In genomic region chr10:66586897-66587679, GRCh38 we compare ENCODE assay signal across 21 cellular contexts.
A peak's percentile ranks its signal among the peaks of the same experiment; 100 is the strongest.
DNase-seq lines count a peak whose midpoint lies in the region; ATAC-seq and TF ChIP-seq lines count a peak whose summit lies in the region.
"Had no signal": no experiment of that assay in that cellular context is flagged by ENCODE, and none has a peak within 500 bp of the region (broad histone marks: within the 10 kb centered on the region; RNA-seq: fewer than 3 reads in every experiment).

No MANE protein-coding gene starts in this region.

- no peaks in the 10 kb centered on the region for H3K79me2 ChIP-seq in mesendoderm (ENCODE audit: control insufficient read depth, insufficient read depth, low read length)

- no peak overlapping the region for H3K56ac ChIP-seq in mesendoderm (ENCODE audit: low read length)

- no peak overlapping the region for H3K14ac ChIP-seq in neuronal stem cell (ENCODE audit: low read length)

- no peak overlapping the region for H2AFZ ChIP-seq in neuronal stem cell (ENCODE audit: low read length)
- H2AFZ ChIP-seq: PC-9 had no signal

- no peak overlapping the region for H2BK120ac ChIP-seq in neuronal stem cell (ENCODE audit: low read depth, low read length)
- H2BK120ac ChIP-seq in mesendoderm (ENCODE audit: low read depth, low read length): no peak overlapping the region

- no peaks in the 10 kb centered on the region for H3K9me3 ChIP-seq in neuronal stem cell (replicated peaks in 1 of 2; ENCODE audit: control insufficient read depth in 2 of 2, insufficient read depth in 1 of 2, low read depth in 1 of 2, low read length in 2 of 2)

- H4K8ac ChIP-seq in neuronal stem cell (ENCODE audit: low read depth, low read length) (no peak overlapping the region), mesendoderm (ENCODE audit: low read depth, low read length) (no peak overlapping the region)

- WGBS in neuronal stem cell (ENCODE audit: extremely low coverage in 2 of 2, insufficient read length in 2 of 2, insufficient replicate concordance in 1 of 2), 2 donors: no CpG with 5 or more reads among the region's 4 CpGs
- WGBS in mesendoderm (ENCODE audit: extremely low coverage, insufficient coverage, low lambda C conversion rate): no CpG with 5 or more reads among the region's 4 CpGs

- H3K27me3 ChIP-seq in neuronal stem cell (ENCODE audit: control insufficient read depth in 3 of 3, insufficient read depth in 3 of 3, low read depth in 1 of 3, low read length in 3 of 3): no peaks in the 10 kb centered on the region
- no peaks in the 10 kb centered on the region for H3K27me3 ChIP-seq in mesendoderm (ENCODE audit: insufficient read depth, low read length, poor library complexity)

- H3K4ac ChIP-seq in neuronal stem cell (ENCODE audit: low read length) (no peak overlapping the region), mesendoderm (ENCODE audit: low read depth, low read length) (no peak overlapping the region)

- peak; percentile 43 for ATAC-seq in GM19324 (IDR thresholded peaks at IDR 0.05; ENCODE audit: low FRiP score, unreplicated experiment)
- no peak for ATAC-seq in GM21423 (IDR thresholded peaks at IDR 0.05; ENCODE audit: unreplicated experiment)

- in situ Hi-C loops in astrocyte of the spinal cord (cut with HindIII; ENCODE audit: low sequenced_read_pairs): no loop called here

- H2BK5ac ChIP-seq in neuronal stem cell (ENCODE audit: low read length): no peak overlapping the region
- H2BK5ac ChIP-seq in mesendoderm (ENCODE audit: low read length): no peak overlapping the region

- TF ChIP-seq CTCF in astrocyte of the spinal cord (IDR thresholded peaks at IDR 0.05; ENCODE audit: low read depth, low read length): no peak

- H2BK12ac ChIP-seq in neuronal stem cell (ENCODE audit: low read length): no peak overlapping the region

- H3K4me1 ChIP-seq in neuronal stem cell (ENCODE audit: control insufficient read depth in 2 of 2, insufficient read depth in 1 of 2, low read depth in 1 of 2, low read length in 2 of 2) (no peaks in the 10 kb centered on the region), mesendoderm (ENCODE audit: control insufficient read depth, low read depth, low read length) (no peaks in the 10 kb centered on the region)

- H3K23ac ChIP-seq in neuronal stem cell (ENCODE audit: low read depth, low read length, poor library complexity) (no peak overlapping the region), mesendoderm (ENCODE audit: low read length) (no peak overlapping the region)

- H3K4me3 ChIP-seq in astrocyte of the spinal cord (ENCODE audit: low read depth, low read length) (no peak overlapping the region), neuronal stem cell (ENCODE audit: low read length in 2 of 2) (no peak overlapping the region), mesendoderm (ENCODE audit: low read length) (no peak overlapping the region)
- H3K4me3 ChIP-seq: PC-9 had no signal

- H3K36me3 ChIP-seq in neuronal stem cell (replicated peaks in 1 of 2; ENCODE audit: control insufficient read depth in 2 of 2, insufficient read depth in 2 of 2, low read length in 2 of 2): no peaks in the 10 kb centered on the region
- no peaks in the 10 kb centered on the region for H3K36me3 ChIP-seq in mesendoderm (ENCODE audit: control insufficient read depth, insufficient read depth, low read length)

- no peak overlapping the region for H2AK5ac ChIP-seq in neuronal stem cell (ENCODE audit: low read depth, low read length)
- no peak overlapping the region for H2AK5ac ChIP-seq in mesendoderm (ENCODE audit: low read length)

- H3K18ac ChIP-seq in neuronal stem cell (ENCODE audit: low read length): peak overlapping the region; percentile 11
- H3K18ac ChIP-seq in mesendoderm (ENCODE audit: low read length): no peak overlapping the region

- H4K91ac ChIP-seq in neuronal stem cell (ENCODE audit: low read depth, low read length, poor library complexity): no peak overlapping the region

- no peak overlapping the region for H3K9ac ChIP-seq in neuronal stem cell (ENCODE audit: low read depth, low read length, poor library complexity)
- H3K9ac ChIP-seq in mesendoderm (ENCODE audit: low read length): no peak overlapping the region

- H2BK15ac ChIP-seq in neuronal stem cell (ENCODE audit: low read length): no peak overlapping the region
- H2BK15ac ChIP-seq in mesendoderm (replicated peaks; ENCODE audit: low read depth): no peak overlapping the region

- no peak overlapping the region for H4K5ac ChIP-seq in mesendoderm (ENCODE audit: low read length)

- H3K27ac ChIP-seq in neuronal stem cell (replicated peaks; ENCODE audit: low read length) (no peak overlapping the region), mesendoderm (ENCODE audit: low read depth, low read length) (no peak overlapping the region)
- H3K27ac ChIP-seq: PC-9 had no signal

- no peak overlapping the region for H3K4me2 ChIP-seq in neuronal stem cell (ENCODE audit: insufficient read depth, low read length, poor library complexity, severe bottlenecking)
- no peak overlapping the region for H3K4me2 ChIP-seq in mesendoderm (ENCODE audit: low read length)
- H3K4me2 ChIP-seq: PC-9 had no signal

- DNase-seq in COLO668 (lab: John Stamatoyannopoulos, UW; ENCODE audit: unreplicated experiment): peak; percentile 8
- DNase-seq in astrocyte of the spinal cord (ENCODE audit: low read depth, low spot score): peak; percentile 4
- DNase-seq in neuronal stem cell (ENCODE audit: low spot score): no peak
- no peak for DNase-seq in CD1c-positive myeloid dendritic cell (ENCODE audit: extremely low spot score)
- no peak for DNase-seq in mesendoderm
- no peak for DNase-seq in mesenteric fat pad (ENCODE audit: low spot score)
- DNase-seq: C1 segment of cervical spinal cord, DMS53, GOT3, HCEC 1CT, KBM-7, NCI-H1092 treated with DMSO at 0.1 percent for 48 hours, NCI-H1436 treated with DMSO at 0.1 percent for 48 hours, NCI-H187 treated with DMSO at 0.1 percent for 48 hours, NCI-H2171 treated with DMSO at 0.1 percent for 48 hours, NCI-H524 treated with DMSO at 0.1 percent for 48 hours, NCI-H82, PC-9, SHP77 treated with DMSO at 0.1 percent for 48 hours had no signal

- H3K79me1 ChIP-seq in neuronal stem cell (ENCODE audit: low read depth, low read length): no peaks in the 10 kb centered on the region
- H3K79me1 ChIP-seq in mesendoderm (ENCODE audit: low read length): no peaks in the 10 kb centered on the region

Comparison
In these comparisons a context has a peak if more than half of its experiments do, and no peak if none do; other contexts are left out.
1. DNase-seq: peak in COLO668 (single experiment) and astrocyte of the spinal cord (single experiment); none in neuronal stem cell (single experiment), CD1c-positive myeloid dendritic cell (single experiment), mesendoderm (single experiment) and mesenteric fat pad (single experiment).